11 cellular contexts compared by ENCODE assay signal in genomic region chr10:112526130-112526529, GRCh38.
DNase-seq lines count a peak whose midpoint lies in the region; ATAC-seq, FAIRE-seq and TF ChIP-seq lines count a peak whose summit lies in the region.
"Had no signal": no experiment of that assay in that cellular context is flagged by ENCODE, and none has a peak within 500 bp of the region (broad histone marks: within the 10 kb centered on the region; RNA-seq: fewer than 3 reads in every experiment).

No MANE protein-coding gene starts in this region.

- H3K36me3 ChIP-seq in astrocyte (ENCODE audit: insufficient read depth, low read length) (no peaks in the 10 kb centered on the region), right lobe of liver (no peaks in the 10 kb centered on the region)

- H2AFZ ChIP-seq in astrocyte (ENCODE audit: low read depth, low read length) = no peak overlapping the region

- no peaks in the 10 kb centered on the region for H3K9me3 Mint-ChIP-seq in astrocyte (ENCODE audit: unreplicated experiment)
- H3K9me3 Mint-ChIP-seq: naive thymus-derived CD8-positive, alpha-beta T cell had no signal

- no peak for TF ChIP-seq POLR2A in right lobe of liver (IDR thresholded peaks at IDR 0.05)

- TF ChIP-seq CTCF in astrocyte (IDR thresholded peaks at IDR 0.05; ENCODE audit: insufficient read depth, low read depth, low read length) (no peak), right lobe of liver (IDR thresholded peaks at IDR 0.05) (no peak)

- no peak overlapping the region for H3K4me3 ChIP-seq in astrocyte (ENCODE audit: insufficient read depth, low read depth, low read length)
- no peak overlapping the region for H3K4me3 ChIP-seq in right lobe of liver

- intact Hi-C loops in right lobe of liver (cut with DNase I) = no loop called here

- H3K9me3 ChIP-seq in astrocyte (ENCODE audit: insufficient read depth, low read depth, low read length) = no peaks in the 10 kb centered on the region
- no peaks in the 10 kb centered on the region for H3K9me3 ChIP-seq in right lobe of liver

- H3K9ac ChIP-seq in astrocyte (ENCODE audit: low read length) = no peak overlapping the region

- ATAC-seq in GM19463 (IDR thresholded peaks at IDR 0.05; ENCODE audit: unreplicated experiment) (peak; percentile 92), HG03066 (IDR thresholded peaks at IDR 0.05; ENCODE audit: low read depth, unreplicated experiment) (peak; percentile 71), right lobe of liver (no peak)
- ATAC-seq: naive thymus-derived CD8-positive, alpha-beta T cell had no signal

- H3K27ac ChIP-seq in astrocyte (ENCODE audit: low read depth, low read length) = no peak overlapping the region
- no peak overlapping the region for H3K27ac ChIP-seq in right lobe of liver
- H3K27ac ChIP-seq: C4-2B had no signal

- no peaks in the 10 kb centered on the region for H3K27me3 Mint-ChIP-seq in astrocyte (ENCODE audit: low read depth, unreplicated experiment)
- H3K27me3 Mint-ChIP-seq: naive thymus-derived CD8-positive, alpha-beta T cell had no signal

- peak overlapping the region; percentile 80 for H3K4me2 ChIP-seq in astrocyte (ENCODE audit: low read length)

- 73% methylated on average over 3 of the region's 3 CpGs for WGBS in right lobe of liver (ENCODE audit: insufficient coverage, low coverage, low lambda C conversion rate, missing lambda C conversion rate)

- H4K20me1 ChIP-seq in astrocyte (ENCODE audit: insufficient read depth, low read length) = no peaks in the 10 kb centered on the region

- H3K27ac Mint-ChIP-seq in astrocyte (ENCODE audit: unreplicated experiment) = no peak overlapping the region

- peaks cover 26% of the 10 kb centered on the region for H3K4me1 ChIP-seq in astrocyte (ENCODE audit: insufficient read depth, low read length)
- no peaks in the 10 kb centered on the region for H3K4me1 ChIP-seq in right lobe of liver

- no peak overlapping the region for H3K4me3 Mint-ChIP-seq in astrocyte (ENCODE audit: unreplicated experiment)
- H3K4me3 Mint-ChIP-seq: naive thymus-derived CD8-positive, alpha-beta T cell had no signal

- H3K36me3 Mint-ChIP-seq in astrocyte (ENCODE audit: low read depth, unreplicated experiment) = no peaks in the 10 kb centered on the region

- no peak for FAIRE-seq in astrocyte (lab: Jason Lieb, UNC)

- H3K27me3 ChIP-seq in astrocyte (ENCODE audit: insufficient read depth, low read length) = no peaks in the 10 kb centered on the region
- H3K27me3 ChIP-seq in right lobe of liver = no peaks in the 10 kb centered on the region

- no peaks in the 10 kb centered on the region for H3K79me2 ChIP-seq in astrocyte (ENCODE audit: insufficient read depth, low read length)

- DNase-seq in EL (peak; percentile 13), astrocyte (ENCODE audit: low read depth) (peak; percentile 25), nucleus accumbens (lab: John Stamatoyannopoulos, UW) (no peak), right lobe of liver (no peak), COR-L47 (lab: John Stamatoyannopoulos, UW) (no peak), NCI-H2196 treated with DMSO at 0.1 percent for 48 hours (lab: John Stamatoyannopoulos, UW; ENCODE audit: unreplicated experiment) (no peak)
- DNase-seq: naive thymus-derived CD8-positive, alpha-beta T cell; NCI-H1092 treated with DMSO at 0.1 percent for 48 hours had no signal

- H3K4me1 Mint-ChIP-seq in astrocyte (ENCODE audit: low read depth, unreplicated experiment) = peaks cover 38% of the 10 kb centered on the region

Comparison
In these comparisons a context has a peak if more than half of its experiments do, and no peak if none do; other contexts are left out.
1. DNase-seq: peak in EL (single experiment) and astrocyte (single experiment); none in nucleus accumbens (0 of 56), right lobe of liver (0 of 3), COR-L47 (single experiment) and NCI-H2196 treated with DMSO at 0.1 percent for 48 hours (single experiment).
2. ATAC-seq: peak in GM19463 (single experiment) and HG03066 (single experiment); none in right lobe of liver (0 of 4).